Comparison of ENCODE assay signal across 8 cellular contexts in genomic region chr2:229714080-229714735, GRCh38. TPM values are rescaled to one million over a fixed set of nuclear protein-coding genes. Genes with fewer than 3 reads are reported as not detected.
A peak's percentile ranks its signal among the peaks of the same experiment; 100 is the strongest.
DNase-seq lines count a peak whose midpoint lies in the region; ATAC-seq, FAIRE-seq and TF ChIP-seq lines count a peak whose summit lies in the region.

A gene with protein sequence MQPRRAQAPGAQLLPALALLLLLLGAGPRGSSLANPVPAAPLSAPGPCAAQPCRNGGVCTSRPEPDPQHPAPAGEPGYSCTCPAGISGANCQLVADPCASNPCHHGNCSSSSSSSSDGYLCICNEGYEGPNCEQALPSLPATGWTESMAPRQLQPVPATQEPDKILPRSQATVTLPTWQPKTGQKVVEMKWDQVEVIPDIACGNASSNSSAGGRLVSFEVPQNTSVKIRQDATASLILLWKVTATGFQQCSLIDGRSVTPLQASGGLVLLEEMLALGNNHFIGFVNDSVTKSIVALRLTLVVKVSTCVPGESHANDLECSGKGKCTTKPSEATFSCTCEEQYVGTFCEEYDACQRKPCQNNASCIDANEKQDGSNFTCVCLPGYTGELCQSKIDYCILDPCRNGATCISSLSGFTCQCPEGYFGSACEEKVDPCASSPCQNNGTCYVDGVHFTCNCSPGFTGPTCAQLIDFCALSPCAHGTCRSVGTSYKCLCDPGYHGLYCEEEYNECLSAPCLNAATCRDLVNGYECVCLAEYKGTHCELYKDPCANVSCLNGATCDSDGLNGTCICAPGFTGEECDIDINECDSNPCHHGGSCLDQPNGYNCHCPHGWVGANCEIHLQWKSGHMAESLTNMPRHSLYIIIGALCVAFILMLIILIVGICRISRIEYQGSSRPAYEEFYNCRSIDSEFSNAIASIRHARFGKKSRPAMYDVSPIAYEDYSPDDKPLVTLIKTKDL (minus strand): TSS chr2:229714555. CDS start chr2:229714423, 132 bp downstream.

- TF ChIP-seq CTCF in brain (conservative IDR thresholded peaks at IDR 0.05): no peak

- POLR2A ChIA-PET in T-cell (lab: Charles Lee): no interaction called here

- H3K4me1 Mint-ChIP-seq in T-cell (peaks cover 7 to 16% (median 16%) of the 10 kb centered on the region in 3 donors), brain (peaks cover 47% of the 10 kb centered on the region), immature natural killer cell (peaks cover 10 to 22% of the 10 kb centered on the region in 2 donors)

- peak; percentile 16 for FAIRE-seq in HTR-8/SVneo (lab: Jason Lieb, UNC)

- CTCF ChIA-PET in T-cell (lab: Charles Lee): interaction anchor here in 1 of 2 donors (0.6 kb wide), 1 partner anchor 944 kb away, joined by 3 read pairs; no protein-coding TSS in a partner anchor

- H3K4me3 Mint-ChIP-seq in T-cell (peak within 1 kb of the TSS; percentile 50 to 76 (median 52)), brain (peak within 1 kb of the TSS; percentile 95 to 97 (median 96)), immature natural killer cell (peak within 1 kb of the TSS; percentile 30 to 67 (median 46))

- H3K27ac Mint-ChIP-seq in T-cell (no peak within 1 kb of the TSS), brain (peak within 1 kb of the TSS; percentile 55 to 96 (median 91)), immature natural killer cell (no peak within 1 kb of the TSS)

- peak; percentile 70 for ATAC-seq in GM21447 (IDR thresholded peaks at IDR 0.05; ENCODE audit: unreplicated experiment)
- ATAC-seq in T-cell (replicated peaks in 1 of 4): peak; percentile 76 to 85 (median 78)

- peaks cover 61 to 64% of the 10 kb centered on the region in 2 donors for H3K27me3 Mint-ChIP-seq in T-cell
- H3K27me3 Mint-ChIP-seq in brain: peaks cover 27% of the 10 kb centered on the region
- peaks cover 19 to 58% (median 25%) of the 10 kb centered on the region in 3 donors for H3K27me3 Mint-ChIP-seq in immature natural killer cell (ENCODE audit: low read depth in 3 of 3)

- H3K36me3 Mint-ChIP-seq in T-cell (peaks cover 2% of the 10 kb centered on the region), brain (peaks cover 3% of the 10 kb centered on the region), immature natural killer cell (no peaks in the 10 kb centered on the region)

- DNase-seq in DMS153 (lab: John Stamatoyannopoulos, UW) (peak; percentile 20), HTR-8/SVneo (ENCODE audit: insufficient read length, low spot score) (no peak), T-cell (peak in 26 of 34 experiments; percentile 8 to 38 (median 22)), immature natural killer cell (peak in 2 of 3 donors; percentile 3 to 6), mucosa of gallbladder (ENCODE audit: low spot score) (no peak)
- DNase-seq in stimulated activated CD4-positive, alpha-beta T cell treated with anti-CD3 and anti-CD28 coated beads, Interleukin-2, amount 100 ng/mL, for 24 hours: peak; percentile 43 to 67

- peaks cover 4 to 6% (median 6%) of the 10 kb centered on the region in 3 donors for H3K9me3 Mint-ChIP-seq in T-cell
- H3K9me3 Mint-ChIP-seq in brain: no peaks in the 10 kb centered on the region
- H3K9me3 Mint-ChIP-seq in immature natural killer cell: no peaks in the 10 kb centered on the region

RNA-seq across cellular contexts. Expression of the gene that starts here (rescaled TPM):
- under 1 TPM in 2 of 5 donors, not detected in 3; 0.07 to 0.15 TPM for total RNA-seq in T-cell
- polyA plus RNA-seq in brain (ENCODE audit: insufficient read depth, low read depth, low replicate concordance): 392 TPM
- not detected for polyA plus RNA-seq in immature natural killer cell
- total RNA-seq in mucosa of gallbladder: 0.43 TPM

Comparison
In these comparisons a context has a peak if more than half of its experiments do, and no peak if none do; other contexts are left out.
1. RNA of the gene that starts here (polyA plus RNA-seq): 392 TPM in brain (single experiment); not detected in immature natural killer cell; every median in the first group is over 100 times any median in the second.
2. Peak in DNase-seq and ATAC-seq in T-cell; RNA of the gene not detected or under 1 TPM.
3. Peak in DNase-seq in immature natural killer cell; RNA of the gene not detected or under 1 TPM.
4. DNase-seq: peak in DMS153 (single experiment) and stimulated activated CD4-positive, alpha-beta T cell treated with anti-CD3 and anti-CD28 coated beads, Interleukin-2, amount 100 ng/mL, for 24 hours (2 of 2); none in HTR-8/SVneo (single experiment) and mucosa of gallbladder (single experiment).
5. H3K27ac Mint-ChIP-seq: peak in brain (5 of 5); none in T-cell (0 of 2) and immature natural killer cell (0 of 6).
6. H3K4me3 Mint-ChIP-seq: peak in every context shown above with its lines; median percentile 96 in brain; 52 in T-cell; 46 in immature natural killer cell.